25 cellular contexts compared by ENCODE assay signal in the genomic region with DNA sequence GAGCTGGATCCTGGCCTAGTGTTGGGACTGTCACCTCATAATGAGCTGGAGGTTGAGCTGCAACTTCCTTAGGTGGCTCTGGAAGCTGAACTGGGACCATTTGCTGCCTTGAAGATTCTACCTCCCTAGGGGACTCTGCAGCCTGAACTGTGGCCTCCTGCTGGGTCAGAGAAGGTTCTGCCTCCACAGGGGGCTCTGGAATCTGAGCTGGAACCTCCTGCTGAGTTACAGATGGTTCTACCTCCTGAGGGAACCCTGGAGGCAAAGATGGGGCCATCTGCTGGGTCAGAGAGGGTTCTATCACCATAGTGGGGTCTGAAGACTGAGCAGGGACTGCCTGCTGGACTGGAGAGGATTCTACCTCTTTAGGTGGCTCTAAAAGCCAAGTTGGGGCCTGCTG.
"Had no signal": no experiment of that assay in that cellular context is flagged by ENCODE, and none has a peak within 500 bp of the region (broad histone marks: within the 10 kb centered on the region; RNA-seq: fewer than 3 reads in every experiment).

No MANE protein-coding gene starts in this region.

- H3K27me3 ChIP-seq: colonic mucosa, dorsolateral prefrontal cortex, esophagus muscularis mucosa, foreskin keratinocyte, gastroesophageal sphincter, heart left ventricle, hepatocyte, left lung had no signal

- DNase-seq: cerebellar nuclear complex; colonic mucosa; cortex of kidney; dermis blood vessel endothelial cell; dorsolateral prefrontal cortex; effector CD8-positive, alpha-beta T cell; effector memory CD8-positive, alpha-beta T cell; heart left ventricle; hypothalamus; immature natural killer cell; left colon; left lung; left ventricle myocardium superior; lower lobe of right lung; mesenchymal stem cell; mucosa of descending colon; naive B cell had no signal

- H3K27ac ChIP-seq: colonic mucosa, dorsolateral prefrontal cortex, esophagus muscularis mucosa, foreskin keratinocyte, gastroesophageal sphincter, heart left ventricle, hepatocyte, left lung, lower lobe of right lung had no signal

- H3K9me3 Mint-ChIP-seq: effector memory CD8-positive, alpha-beta T cell; immature natural killer cell had no signal

- H3K9me3 ChIP-seq: colonic mucosa, esophagus muscularis mucosa, gastroesophageal sphincter, heart left ventricle, left lung, lower lobe of right lung, mucosa of descending colon had no signal

- H3K36me3 ChIP-seq: colonic mucosa, left lung, lower lobe of right lung had no signal

- ATAC-seq: effector memory CD8-positive, alpha-beta T cell; foreskin keratinocyte; gastroesophageal sphincter; heart left ventricle; left colon; left lung; left ventricle myocardium superior; lower lobe of right lung; mucosa of descending colon had no signal

- H3K27me3 Mint-ChIP-seq: effector memory CD8-positive, alpha-beta T cell; naive B cell had no signal

- H3K4me3 ChIP-seq: colonic mucosa, dorsolateral prefrontal cortex, esophagus muscularis mucosa, gastroesophageal sphincter, heart left ventricle, hepatocyte, left lung, lower lobe of right lung, mucosa of descending colon had no signal

- H3K27ac Mint-ChIP-seq: effector memory CD8-positive, alpha-beta T cell; mesothelial cell of epicardium; naive B cell had no signal

- FAIRE-seq: endothelial cell of umbilical vein, frontal cortex, keratinocyte had no signal

- H3K4me3 Mint-ChIP-seq: effector memory CD8-positive, alpha-beta T cell; immature natural killer cell; mesothelial cell of epicardium had no signal

- H3K4me1 ChIP-seq: colonic mucosa had no signal
